ENCODE assay signal across 1 cellular context in genomic region chr15:75307778-75308390, GRCh38.
TF ChIP-seq lines count a peak whose summit lies in the region.

No MANE protein-coding gene starts in this region.

TF ChIP-seq in GM23338, 12 proteins besides CTCF, POLR2A, EP300 and RAD21 (continued from another document):
- TF ChIP-seq ZNF462 (CRISPR knock-in tag; IDR thresholded peaks at IDR 0.05) (no peak), CREB1 (CRISPR knock-in tag; IDR thresholded peaks at IDR 0.05; ENCODE audit: low read depth) (no peak), POLR2AphosphoS5 (IDR thresholded peaks at IDR 0.05; ENCODE audit: low read depth) (no peak), ZNF114 (CRISPR knock-in tag; IDR thresholded peaks at IDR 0.05) (no peak)
TF ChIP-seq in GM23338: peak in this region for 0.
